In the genomic region with DNA sequence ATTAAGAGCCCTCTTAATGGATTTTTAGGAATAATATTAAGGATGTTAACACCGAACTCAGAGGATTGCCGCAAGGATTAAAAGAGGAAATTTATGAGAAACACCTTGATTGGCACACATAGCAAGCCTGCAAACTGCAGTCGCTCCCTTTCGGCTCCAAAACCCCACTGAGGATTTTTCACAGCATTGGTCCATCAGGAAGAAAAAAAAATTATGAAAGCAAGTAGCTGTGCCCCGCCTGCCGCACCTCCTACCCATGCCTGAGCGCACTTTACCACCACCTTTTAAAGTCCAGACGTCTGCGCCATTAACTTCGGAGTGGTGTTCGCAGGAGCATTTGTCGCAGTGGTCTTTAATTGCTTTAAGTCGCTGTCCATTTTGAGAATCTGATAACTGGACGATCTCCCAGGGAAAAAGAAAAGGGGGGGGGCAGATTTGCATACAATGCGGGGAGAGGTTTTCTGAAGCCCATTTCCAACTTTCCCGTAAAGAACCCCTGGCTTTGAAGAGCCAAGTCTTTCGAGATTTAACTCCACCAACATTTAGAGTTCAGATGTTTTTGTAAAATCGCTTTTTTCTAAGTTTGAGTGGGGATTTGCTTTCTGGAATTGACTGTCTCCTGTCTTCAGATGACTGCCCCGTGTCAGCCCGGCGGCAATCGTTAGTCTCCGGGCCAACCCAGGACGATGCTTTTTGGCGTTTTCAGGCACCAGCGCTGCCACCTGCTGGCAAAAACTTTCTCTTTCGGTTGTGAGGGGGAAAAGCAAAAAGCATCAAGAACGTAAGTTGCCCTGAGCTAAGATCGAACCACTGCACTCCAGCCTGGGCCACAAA, we compare ENCODE assay signal across 1 cellular context.
TF ChIP-seq lines count a peak whose summit lies in the region.

No MANE protein-coding gene starts in this region.

TF ChIP-seq in HepG2, 621 proteins besides CTCF, POLR2A, EP300 and RAD21 (continued from another document and continues in another):
- TF ChIP-seq, protein P1, sequence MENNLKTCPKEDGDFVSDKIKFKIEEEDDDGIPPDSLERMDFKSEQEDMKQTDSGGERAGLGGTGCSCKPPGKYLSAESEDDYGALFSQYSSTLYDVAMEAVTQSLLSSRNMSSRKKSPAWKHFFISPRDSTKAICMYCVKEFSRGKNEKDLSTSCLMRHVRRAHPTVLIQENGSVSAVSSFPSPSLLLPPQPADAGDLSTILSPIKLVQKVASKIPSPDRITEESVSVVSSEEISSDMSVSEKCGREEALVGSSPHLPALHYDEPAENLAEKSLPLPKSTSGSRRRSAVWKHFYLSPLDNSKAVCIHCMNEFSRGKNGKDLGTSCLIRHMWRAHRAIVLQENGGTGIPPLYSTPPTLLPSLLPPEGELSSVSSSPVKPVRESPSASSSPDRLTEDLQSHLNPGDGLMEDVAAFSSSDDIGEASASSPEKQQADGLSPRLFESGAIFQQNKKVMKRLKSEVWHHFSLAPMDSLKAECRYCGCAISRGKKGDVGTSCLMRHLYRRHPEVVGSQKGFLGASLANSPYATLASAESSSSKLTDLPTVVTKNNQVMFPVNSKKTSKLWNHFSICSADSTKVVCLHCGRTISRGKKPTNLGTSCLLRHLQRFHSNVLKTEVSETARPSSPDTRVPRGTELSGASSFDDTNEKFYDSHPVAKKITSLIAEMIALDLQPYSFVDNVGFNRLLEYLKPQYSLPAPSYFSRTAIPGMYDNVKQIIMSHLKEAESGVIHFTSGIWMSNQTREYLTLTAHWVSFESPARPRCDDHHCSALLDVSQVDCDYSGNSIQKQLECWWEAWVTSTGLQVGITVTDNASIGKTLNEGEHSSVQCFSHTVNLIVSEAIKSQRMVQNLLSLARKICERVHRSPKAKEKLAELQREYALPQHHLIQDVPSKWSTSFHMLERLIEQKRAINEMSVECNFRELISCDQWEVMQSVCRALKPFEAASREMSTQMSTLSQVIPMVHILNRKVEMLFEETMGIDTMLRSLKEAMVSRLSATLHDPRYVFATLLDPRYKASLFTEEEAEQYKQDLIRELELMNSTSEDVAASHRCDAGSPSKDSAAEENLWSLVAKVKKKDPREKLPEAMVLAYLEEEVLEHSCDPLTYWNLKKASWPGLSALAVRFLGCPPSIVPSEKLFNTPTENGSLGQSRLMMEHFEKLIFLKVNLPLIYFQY (CRISPR knock-in tag; IDR thresholded peaks at IDR 0.05; ENCODE audit: borderline replicate concordance): peak; percentile 86
- peak; percentile 56; the same call in 1 of the 2 replicates for TF ChIP-seq ZNF614 (CRISPR knock-in tag; IDR thresholded peaks at IDR 0.05; ENCODE audit: borderline replicate concordance)
- peak; percentile 71; the same call in 1 of the 2 replicates for TF ChIP-seq ZNF580 (CRISPR knock-in tag; IDR thresholded peaks at IDR 0.05; ENCODE audit: borderline replicate concordance, low read depth)
- TF ChIP-seq, protein P2, sequence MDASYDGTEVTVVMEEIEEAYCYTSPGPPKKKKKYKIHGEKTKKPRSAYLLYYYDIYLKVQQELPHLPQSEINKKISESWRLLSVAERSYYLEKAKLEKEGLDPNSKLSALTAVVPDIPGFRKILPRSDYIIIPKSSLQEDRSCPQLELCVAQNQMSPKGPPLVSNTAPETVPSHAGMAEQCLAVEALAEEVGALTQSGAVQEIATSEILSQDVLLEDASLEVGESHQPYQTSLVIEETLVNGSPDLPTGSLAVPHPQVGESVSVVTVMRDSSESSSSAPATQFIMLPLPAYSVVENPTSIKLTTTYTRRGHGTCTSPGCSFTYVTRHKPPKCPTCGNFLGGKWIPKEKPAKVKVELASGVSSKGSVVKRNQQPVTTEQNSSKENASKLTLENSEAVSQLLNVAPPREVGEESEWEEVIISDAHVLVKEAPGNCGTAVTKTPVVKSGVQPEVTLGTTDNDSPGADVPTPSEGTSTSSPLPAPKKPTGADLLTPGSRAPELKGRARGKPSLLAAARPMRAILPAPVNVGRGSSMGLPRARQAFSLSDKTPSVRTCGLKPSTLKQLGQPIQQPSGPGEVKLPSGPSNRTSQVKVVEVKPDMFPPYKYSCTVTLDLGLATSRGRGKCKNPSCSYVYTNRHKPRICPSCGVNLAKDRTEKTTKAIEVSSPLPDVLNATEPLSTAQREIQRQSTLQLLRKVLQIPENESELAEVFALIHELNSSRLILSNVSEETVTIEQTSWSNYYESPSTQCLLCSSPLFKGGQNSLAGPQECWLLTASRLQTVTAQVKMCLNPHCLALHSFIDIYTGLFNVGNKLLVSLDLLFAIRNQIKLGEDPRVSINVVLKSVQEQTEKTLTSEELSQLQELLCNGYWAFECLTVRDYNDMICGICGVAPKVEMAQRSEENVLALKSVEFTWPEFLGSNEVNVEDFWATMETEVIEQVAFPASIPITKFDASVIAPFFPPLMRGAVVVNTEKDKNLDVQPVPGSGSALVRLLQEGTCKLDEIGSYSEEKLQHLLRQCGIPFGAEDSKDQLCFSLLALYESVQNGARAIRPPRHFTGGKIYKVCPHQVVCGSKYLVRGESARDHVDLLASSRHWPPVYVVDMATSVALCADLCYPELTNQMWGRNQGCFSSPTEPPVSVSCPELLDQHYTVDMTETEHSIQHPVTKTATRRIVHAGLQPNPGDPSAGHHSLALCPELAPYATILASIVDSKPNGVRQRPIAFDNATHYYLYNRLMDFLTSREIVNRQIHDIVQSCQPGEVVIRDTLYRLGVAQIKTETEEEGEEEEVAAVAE (CRISPR knock-in tag; IDR thresholded peaks at IDR 0.05; ENCODE audit: borderline replicate concordance): 0 out of 2 replicates have a peak, but pooled peaks have one; percentile 23
- TF ChIP-seq PPARG (CRISPR knock-in tag; conservative IDR thresholded peaks at IDR 0.05): peak; percentile 45; the same call in 1 of the 2 replicates
- TF ChIP-seq RARG (CRISPR knock-in tag; IDR thresholded peaks at IDR 0.05; ENCODE audit: low read depth): no peak
- TF ChIP-seq ZNF644 (CRISPR knock-in tag; IDR thresholded peaks at IDR 0.05; ENCODE audit: low read depth): no peak
- TF ChIP-seq FOSL2 (CRISPR knock-in tag; IDR thresholded peaks at IDR 0.05): 0 out of 2 replicates have a peak, but pooled peaks have one; percentile 26
- TF ChIP-seq ASH2L (IDR thresholded peaks at IDR 0.05; ENCODE audit: insufficient read length, low read depth, low read length): no peak
- TF ChIP-seq ZNF121 (CRISPR knock-in tag; IDR thresholded peaks at IDR 0.05): peak; percentile 82
- 0 out of 2 replicates have a peak, but pooled peaks have one; percentile 44 for TF ChIP-seq MIER3 (CRISPR knock-in tag; IDR thresholded peaks at IDR 0.05; ENCODE audit: borderline replicate concordance)
- 0 out of 2 replicates have a peak, but pooled peaks have one; percentile 30 for TF ChIP-seq ZNF784 (CRISPR knock-in tag; IDR thresholded peaks at IDR 0.05; ENCODE audit: borderline replicate concordance)
- TF ChIP-seq ATF1 (CRISPR knock-in tag; IDR thresholded peaks at IDR 0.05): no peak
- TF ChIP-seq CBFB (CRISPR knock-in tag; IDR thresholded peaks at IDR 0.05): no peak
- no peak for TF ChIP-seq FIP1L1 (IDR thresholded peaks at IDR 0.05; ENCODE audit: borderline replicate concordance, insufficient read depth, low read depth, low read length)
- TF ChIP-seq, protein P3, sequence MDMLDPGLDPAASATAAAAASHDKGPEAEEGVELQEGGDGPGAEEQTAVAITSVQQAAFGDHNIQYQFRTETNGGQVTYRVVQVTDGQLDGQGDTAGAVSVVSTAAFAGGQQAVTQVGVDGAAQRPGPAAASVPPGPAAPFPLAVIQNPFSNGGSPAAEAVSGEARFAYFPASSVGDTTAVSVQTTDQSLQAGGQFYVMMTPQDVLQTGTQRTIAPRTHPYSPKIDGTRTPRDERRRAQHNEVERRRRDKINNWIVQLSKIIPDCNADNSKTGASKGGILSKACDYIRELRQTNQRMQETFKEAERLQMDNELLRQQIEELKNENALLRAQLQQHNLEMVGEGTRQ (IDR thresholded peaks at IDR 0.05; ENCODE audit: low read depth, low read length): no peak
- TF ChIP-seq, protein P3 (CRISPR knock-in tag; IDR thresholded peaks at IDR 0.05; ENCODE audit: borderline replicate concordance): no peak
- TF ChIP-seq XRCC5 (optimal IDR thresholded peaks at IDR 0.05; ENCODE audit: low read length): peak; percentile 95
- TF ChIP-seq PHF8 (CRISPR knock-in tag; IDR thresholded peaks at IDR 0.05): 0 out of 2 replicates have a peak, but pooled peaks have one; percentile 26
- TF ChIP-seq, protein P4, sequence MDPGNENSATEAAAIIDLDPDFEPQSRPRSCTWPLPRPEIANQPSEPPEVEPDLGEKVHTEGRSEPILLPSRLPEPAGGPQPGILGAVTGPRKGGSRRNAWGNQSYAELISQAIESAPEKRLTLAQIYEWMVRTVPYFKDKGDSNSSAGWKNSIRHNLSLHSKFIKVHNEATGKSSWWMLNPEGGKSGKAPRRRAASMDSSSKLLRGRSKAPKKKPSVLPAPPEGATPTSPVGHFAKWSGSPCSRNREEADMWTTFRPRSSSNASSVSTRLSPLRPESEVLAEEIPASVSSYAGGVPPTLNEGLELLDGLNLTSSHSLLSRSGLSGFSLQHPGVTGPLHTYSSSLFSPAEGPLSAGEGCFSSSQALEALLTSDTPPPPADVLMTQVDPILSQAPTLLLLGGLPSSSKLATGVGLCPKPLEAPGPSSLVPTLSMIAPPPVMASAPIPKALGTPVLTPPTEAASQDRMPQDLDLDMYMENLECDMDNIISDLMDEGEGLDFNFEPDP (CRISPR knock-in tag; conservative IDR thresholded peaks at IDR 0.05): no peak
- TF ChIP-seq NCOA2 (CRISPR knock-in tag; IDR thresholded peaks at IDR 0.05): no peak
- TF ChIP-seq SNRNP70 (IDR thresholded peaks at IDR 0.05; ENCODE audit: low read depth, low read length): no peak
- no peak for TF ChIP-seq ZBTB34 (CRISPR knock-in tag; IDR thresholded peaks at IDR 0.05)
- no peak for TF ChIP-seq KLF16 (CRISPR knock-in tag; IDR thresholded peaks at IDR 0.05)
- TF ChIP-seq, protein P5, sequence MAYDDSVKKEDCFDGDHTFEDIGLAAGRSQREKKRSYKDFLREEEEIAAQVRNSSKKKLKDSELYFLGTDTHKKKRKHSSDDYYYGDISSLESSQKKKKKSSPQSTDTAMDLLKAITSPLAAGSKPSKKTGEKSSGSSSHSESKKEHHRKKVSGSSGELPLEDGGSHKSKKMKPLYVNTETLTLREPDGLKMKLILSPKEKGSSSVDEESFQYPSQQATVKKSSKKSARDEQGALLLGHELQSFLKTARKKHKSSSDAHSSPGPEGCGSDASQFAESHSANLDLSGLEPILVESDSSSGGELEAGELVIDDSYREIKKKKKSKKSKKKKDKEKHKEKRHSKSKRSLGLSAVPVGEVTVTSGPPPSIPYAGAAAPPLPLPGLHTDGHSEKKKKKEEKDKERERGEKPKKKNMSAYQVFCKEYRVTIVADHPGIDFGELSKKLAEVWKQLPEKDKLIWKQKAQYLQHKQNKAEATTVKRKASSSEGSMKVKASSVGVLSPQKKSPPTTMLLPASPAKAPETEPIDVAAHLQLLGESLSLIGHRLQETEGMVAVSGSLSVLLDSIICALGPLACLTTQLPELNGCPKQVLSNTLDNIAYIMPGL (CRISPR knock-in tag; IDR thresholded peaks at IDR 0.05; ENCODE audit: borderline replicate concordance in 1 of 2, low read depth in 1 of 2): peak in 1 of 2 experiments; percentile 73; a peak in 2 of 4 replicates
- peak; percentile 29; the same call in 1 of the 2 replicates for TF ChIP-seq UBTF (CRISPR knock-in tag; IDR thresholded peaks at IDR 0.05)
- no peak for TF ChIP-seq ZNF709 (CRISPR knock-in tag; IDR thresholded peaks at IDR 0.05)
- no peak for TF ChIP-seq CENPX (CRISPR knock-in tag; IDR thresholded peaks at IDR 0.05)
- TF ChIP-seq SALL2 (CRISPR knock-in tag; IDR thresholded peaks at IDR 0.05): no peak
- peak; percentile 44; the same call in 1 of the 2 replicates for TF ChIP-seq CBX5 (CRISPR knock-in tag; IDR thresholded peaks at IDR 0.05; ENCODE audit: borderline replicate concordance)
- no peak for TF ChIP-seq ZFYVE20 (CRISPR knock-in tag; IDR thresholded peaks at IDR 0.05; ENCODE audit: borderline replicate concordance, low read depth)
- no peak for TF ChIP-seq ZNF432 (CRISPR knock-in tag; IDR thresholded peaks at IDR 0.05; ENCODE audit: borderline replicate concordance)
